In genomic region chr1:245687636-245688535, GRCh38 we compare ENCODE assay signal across 13 cellular contexts.
DNase-seq lines count a peak whose midpoint lies in the region; ATAC-seq and TF ChIP-seq lines count a peak whose summit lies in the region.
"Had no signal": no experiment of that assay in that cellular context is flagged by ENCODE, and none has a peak within 500 bp of the region (broad histone marks: within the 10 kb centered on the region; RNA-seq: fewer than 3 reads in every experiment).

No MANE protein-coding gene starts in this region.

- H3K36me3 ChIP-seq in HUES64 (ENCODE audit: insufficient read depth, low read length) (no peaks in the 10 kb centered on the region), spleen (no peaks in the 10 kb centered on the region)
- H3K36me3 ChIP-seq: right lobe of liver had no signal

- no peaks in the 10 kb centered on the region for H3K4me1 ChIP-seq in HUES64 (ENCODE audit: insufficient read depth, low read length)
- H3K4me1 ChIP-seq in spleen = peaks cover 0 to 7% (median 0%) of the 10 kb centered on the region in 6 donors
- H3K4me1 ChIP-seq: right lobe of liver had no signal

- H3K27me3 ChIP-seq in HUES64 (ENCODE audit: insufficient read depth, low read length) = peaks cover 18% of the 10 kb centered on the region
- H3K27me3 ChIP-seq in spleen (replicated peaks in 1 of 7) = peaks cover 0 to 30% (median 0%) of the 10 kb centered on the region in 7 donors
- H3K27me3 ChIP-seq: right lobe of liver had no signal

- WGBS in HUES64 = 82% methylated on average over 74 of the region's 74 CpGs
- WGBS in spleen, 5 donors = 45 to 68% (median 55%) methylated on average over 13 to 74 of the region's 74 CpGs

- no peak for ATAC-seq in GM21723 (IDR thresholded peaks at IDR 0.05; ENCODE audit: unreplicated experiment)
- ATAC-seq: activated CD8-positive, alpha-beta T cell treated with anti-CD3 and anti-CD28 coated beads, Interleukin-2, amount 10 ng/mL, durations not matched to agents 7 days and 5 days had no signal

- DNase-seq in SK-N-DZ (ENCODE audit: low spot score) = peak; percentile 9
- peak; percentile 68 for DNase-seq in iPS-NIHi11 (ENCODE audit: low spot score)
- DNase-seq in spleen = peak; percentile 75
- no peak for DNase-seq in epidermal melanocyte (ENCODE audit: insufficient read length, low spot score)
- no peak for DNase-seq in SHP77 (lab: John Stamatoyannopoulos, UW)
- DNase-seq: activated CD8-positive, alpha-beta T cell treated with anti-CD3 and anti-CD28 coated beads, Interleukin-2, amount 10 ng/mL, durations not matched to agents 7 days and 5 days; activated naive CD4-positive, alpha-beta T cell treated with anti-CD3 and anti-CD28 coated beads for 36 hours; DMS79 treated with DMSO at 0.1 percent for 48 hours; KG1; NCI-H2107; right lobe of liver had no signal

- intact Hi-C loops in spleen (cut with DNase I; ENCODE audit: low total_unique reads) = no loop called here

- peak overlapping the region; percentile 40 for H3K4me3 ChIP-seq in HUES64 (ENCODE audit: low read length)
- no peak overlapping the region for H3K4me3 ChIP-seq in spleen
- H3K4me3 ChIP-seq: right lobe of liver had no signal

- H3K27ac ChIP-seq in HUES64 (ENCODE audit: low read depth, low read length) (no peak overlapping the region), spleen (no peak overlapping the region)
- H3K27ac ChIP-seq: right lobe of liver had no signal

- H3K9me3 ChIP-seq in HUES64 (ENCODE audit: insufficient read depth, low read depth, low read length) = no peaks in the 10 kb centered on the region
- H3K9me3 ChIP-seq in spleen = no peaks in the 10 kb centered on the region
- H3K9me3 ChIP-seq: right lobe of liver had no signal

- TF ChIP-seq POLR2A in spleen (IDR thresholded peaks at IDR 0.05) = no peak

- TF ChIP-seq CTCF in spleen (IDR thresholded peaks at IDR 0.05 in 8 of 11, conservative IDR thresholded peaks at IDR 0.05 in 3 of 11) = no peak

- peak overlapping the region; percentile 25; the same call in 1 of the 2 replicates for H3K9ac ChIP-seq in HUES64 (ENCODE audit: low read depth, low read length)

Comparison
In these comparisons a context has a peak if more than half of its experiments do, and no peak if none do; other contexts are left out.
1. DNase-seq: peak in SK-N-DZ (single experiment), iPS-NIHi11 (single experiment) and spleen (single experiment); none in epidermal melanocyte (single experiment) and SHP77 (0 of 2).